Comparison of ENCODE assay signal across 1 cellular context in genomic region chr7:44563171-44563679, GRCh38.
A peak's percentile ranks its signal among the peaks of the same experiment; 100 is the strongest.
TF ChIP-seq lines count a peak whose summit lies in the region.

No MANE protein-coding gene starts in this region.

TF ChIP-seq in HEK293, 187 proteins besides CTCF, POLR2A, EP300 and RAD21:
- TF ChIP-seq HIC1 (tag by site-specific recombination; IDR thresholded peaks at IDR 0.05): 0 out of 2 replicates have a peak, but pooled peaks have one; percentile 20
- TF ChIP-seq ZNF830 (tag by site-specific recombination; IDR thresholded peaks at IDR 0.05; ENCODE audit: low read depth): no peak
